8 cellular contexts compared by ENCODE assay signal in genomic region chr20:3115190-3116107, GRCh38. TPM values are rescaled to one million over a fixed set of nuclear protein-coding genes. Genes with fewer than 3 reads are reported as not detected.
DNase-seq lines count a peak whose midpoint lies in the region; ATAC-seq and TF ChIP-seq lines count a peak whose summit lies in the region.

No MANE protein-coding gene starts in this region.

- no peak overlapping the region for H3K4me3 ChIP-seq in AG04449 (ENCODE audit: low read depth, low read length)
- H3K4me3 ChIP-seq in foreskin fibroblast (ENCODE audit: low read depth in 1 of 2, low read length in 2 of 2) = no peak overlapping the region

- TF ChIP-seq CTCF in AG04449 (IDR thresholded peaks at IDR 0.05; ENCODE audit: insufficient read depth, low read length, missing control alignments) (peak; percentile 68), foreskin fibroblast (IDR thresholded peaks at IDR 0.05; ENCODE audit: low read depth, low read length) (peak; percentile 76), osteocyte (IDR thresholded peaks at IDR 0.05) (peak; percentile 73)

- peaks cover 24% of the 10 kb centered on the region for H3K36me3 Mint-ChIP-seq in activated CD4-positive, alpha-beta T cell treated with anti-CD3 and anti-CD28 coated beads, Interleukin-2, amount 10 ng/mL, durations not matched to agents 24 days and 14 days (ENCODE audit: low read depth)
- peaks cover 15% of the 10 kb centered on the region for H3K36me3 Mint-ChIP-seq in osteocyte (ENCODE audit: unreplicated experiment)

- peaks cover 5% of the 10 kb centered on the region for H3K4me1 Mint-ChIP-seq in activated CD4-positive, alpha-beta T cell treated with anti-CD3 and anti-CD28 coated beads, Interleukin-2, amount 10 ng/mL, durations not matched to agents 24 days and 14 days
- peaks cover 3% of the 10 kb centered on the region for H3K4me1 Mint-ChIP-seq in osteocyte (ENCODE audit: unreplicated experiment)

- intact Hi-C loops in activated CD4-positive, alpha-beta T cell treated with anti-CD3 and anti-CD28 coated beads, Interleukin-2, amount 10 ng/mL, durations not matched to agents 24 days and 14 days (cut with micrococcal nuclease) = loop anchor here (1.0 to 5.0 kb wide), 2 partner anchors 33 to 61 kb away; partner anchors contain the start of gene AVP

- no peak overlapping the region for H3K4me3 Mint-ChIP-seq in activated CD4-positive, alpha-beta T cell treated with anti-CD3 and anti-CD28 coated beads, Interleukin-2, amount 10 ng/mL, durations not matched to agents 24 days and 14 days
- H3K4me3 Mint-ChIP-seq in osteocyte (ENCODE audit: unreplicated experiment) = no peak overlapping the region

- no peaks in the 10 kb centered on the region for H3K27me3 Mint-ChIP-seq in activated CD4-positive, alpha-beta T cell treated with anti-CD3 and anti-CD28 coated beads, Interleukin-2, amount 10 ng/mL, durations not matched to agents 24 days and 14 days
- H3K27me3 Mint-ChIP-seq in osteocyte (ENCODE audit: unreplicated experiment) = no peaks in the 10 kb centered on the region

- no peak overlapping the region for H3K27ac Mint-ChIP-seq in activated CD4-positive, alpha-beta T cell treated with anti-CD3 and anti-CD28 coated beads, Interleukin-2, amount 10 ng/mL, durations not matched to agents 24 days and 14 days
- H3K27ac Mint-ChIP-seq in osteocyte (ENCODE audit: unreplicated experiment) = no peak overlapping the region

- POLR2A ChIA-PET in AG04449 (lab: Yijun Ruan, JAX) = no interaction called here

- DNase-seq in AG04449 (ENCODE audit: low read depth, low spot score) (no peak), ELR (ENCODE audit: low read depth) (peak; percentile 72), NCI-H146 (lab: John Stamatoyannopoulos, UW) (peak; percentile 76), foreskin fibroblast (peak in 1 of 2 donors; percentile 72), osteocyte (ENCODE audit: extremely low spot score, unreplicated experiment) (no peak)
- peak; percentile 74 for DNase-seq in activated CD4-positive, alpha-beta T cell treated with anti-CD3 and anti-CD28 coated beads, Interleukin-2, amount 10 ng/mL, durations not matched to agents 24 days and 14 days

- CTCF ChIA-PET in AG04449 (lab: Yijun Ruan, JAX) = interaction anchor here (0.6 to 7.7 kb wide), 15 partner anchors 8 to 255 kb away, joined by 3 to 111 read pairs (median 7); partner anchors contain the start of gene GNRH2

- H3K9me3 Mint-ChIP-seq in activated CD4-positive, alpha-beta T cell treated with anti-CD3 and anti-CD28 coated beads, Interleukin-2, amount 10 ng/mL, durations not matched to agents 24 days and 14 days = no peaks in the 10 kb centered on the region
- no peaks in the 10 kb centered on the region for H3K9me3 Mint-ChIP-seq in osteocyte (ENCODE audit: unreplicated experiment)

- ATAC-seq in GM18519 (IDR thresholded peaks at IDR 0.05; ENCODE audit: low FRiP score, unreplicated experiment) = no peak
- ATAC-seq in GM18498 (IDR thresholded peaks at IDR 0.05; ENCODE audit: unreplicated experiment) = no peak

RNA-seq across cellular contexts. Expression of gene AVP, which starts 30.9 kb away (rescaled TPM):
- total RNA-seq in activated CD4-positive, alpha-beta T cell treated with anti-CD3 and anti-CD28 coated beads, Interleukin-2, amount 10 ng/mL, durations not matched to agents 24 days and 14 days = not detected in 2 replicates
- not detected in 2 replicates for total RNA-seq in osteocyte

RNA-seq across cellular contexts. Expression of gene OXT, which starts 44.0 kb away (rescaled TPM):
- total RNA-seq in activated CD4-positive, alpha-beta T cell treated with anti-CD3 and anti-CD28 coated beads, Interleukin-2, amount 10 ng/mL, durations not matched to agents 24 days and 14 days = 0.73 TPM in 1 of 2 replicates, not detected in the other
- total RNA-seq in osteocyte = not detected in 2 replicates

RNA-seq across cellular contexts. Expression of gene FASTKD5, which starts 44.2 kb away (rescaled TPM):
- total RNA-seq in activated CD4-positive, alpha-beta T cell treated with anti-CD3 and anti-CD28 coated beads, Interleukin-2, amount 10 ng/mL, durations not matched to agents 24 days and 14 days = 24.8 and 26.0 TPM in 2 replicates
- total RNA-seq in osteocyte = 13.5 and 14.0 TPM in 2 replicates

RNA-seq across cellular contexts. Expression of gene UBOX5, which starts 44.2 kb away (rescaled TPM):
- 6.7 and 7.2 TPM in 2 replicates for total RNA-seq in activated CD4-positive, alpha-beta T cell treated with anti-CD3 and anti-CD28 coated beads, Interleukin-2, amount 10 ng/mL, durations not matched to agents 24 days and 14 days
- 5.9 and 7.3 TPM in 2 replicates for total RNA-seq in osteocyte

RNA-seq across cellular contexts. Expression of gene LZTS3, which starts 57.9 kb away (rescaled TPM):
- total RNA-seq in activated CD4-positive, alpha-beta T cell treated with anti-CD3 and anti-CD28 coated beads, Interleukin-2, amount 10 ng/mL, durations not matched to agents 24 days and 14 days = 0.54 and 0.69 TPM in 2 replicates
- total RNA-seq in osteocyte = 6.6 and 6.9 TPM in 2 replicates

Comparison
In these comparisons a context has a peak if more than half of its experiments do, and no peak if none do; other contexts are left out.
1. DNase-seq: peak in ELR (single experiment), NCI-H146 (single experiment) and activated CD4-positive, alpha-beta T cell treated with anti-CD3 and anti-CD28 coated beads, Interleukin-2, amount 10 ng/mL, durations not matched to agents 24 days and 14 days (single experiment); none in AG04449 (single experiment) and osteocyte (single experiment).
2. Peak in every context shown above with its lines, with median percentiles within 50 percentile points of each other: CTCF ChIP-seq.